Comparison of ENCODE assay signal across 10 cellular contexts in genomic region chr1:7948950-7949349, GRCh38. TPM values are rescaled to one million over a fixed set of nuclear protein-coding genes. Genes with fewer than 3 reads are reported as not detected.
DNase-seq lines count a peak whose midpoint lies in the region; ATAC-seq, FAIRE-seq and TF ChIP-seq lines count a peak whose summit lies in the region.
"Had no signal": no experiment of that assay in that cellular context is flagged by ENCODE, and none has a peak within 500 bp of the region (broad histone marks: within the 10 kb centered on the region; RNA-seq: fewer than 3 reads in every experiment).

No MANE protein-coding gene starts in this region.

- H4K20me1 ChIP-seq in GM23248 (ENCODE audit: insufficient read depth), result no peaks in the 10 kb centered on the region

- no peak overlapping the region for H3K9ac ChIP-seq in GM23248

- peak overlapping the region; percentile 10 for H3K4me3 Mint-ChIP-seq in activated T-cell treated with anti-CD3 and anti-CD28 coated beads, Interleukin-2, amount 50 U/mL, for 24 hours
- no peak overlapping the region for H3K4me3 Mint-ChIP-seq in WTC11

- H3K4me1 ChIP-seq in A549 (no peaks in the 10 kb centered on the region), GM23248 (ENCODE audit: insufficient read depth) (peaks cover 11% of the 10 kb centered on the region), thyroid gland (peaks cover 0 to 4% of the 10 kb centered on the region in 2 donors)

- DNase-seq in A549 (ENCODE audit: low read depth in 1 of 2, low spot score in 1 of 2) (no peak), GM23248 (peak; percentile 91), fibroblast of gingiva (ENCODE audit: low read depth) (peak; percentile 35), WTC11 (ENCODE audit: low spot score) (no peak), thyroid gland (no peak), middle frontal gyrus (ENCODE audit: extremely low spot score, low spot score) (no peak)
- DNase-seq in activated T-cell treated with anti-CD3 and anti-CD28 coated beads, Interleukin-2, amount 50 U/mL, for 24 hours, result peak; percentile 55
- DNase-seq: NCI-H510A had no signal

- no peaks in the 10 kb centered on the region for H3K9me3 Mint-ChIP-seq in activated T-cell treated with anti-CD3 and anti-CD28 coated beads, Interleukin-2, amount 50 U/mL, for 24 hours
- peaks cover 13% of the 10 kb centered on the region for H3K9me3 Mint-ChIP-seq in WTC11

- in situ Hi-C loops in GM23248 (cut with MboI), result no loop called here

- TF ChIP-seq CTCF in A549 (IDR thresholded peaks at IDR 0.05) (no peak), WTC11 (IDR thresholded peaks at IDR 0.05) (no peak), thyroid gland (IDR thresholded peaks at IDR 0.05) (no peak)

- TF ChIP-seq RAD21 in A549 (conservative IDR thresholded peaks at IDR 0.05 in 1 of 2, IDR thresholded peaks at IDR 0.05 in 1 of 2), result no peak

- no peak overlapping the region for H3K4me3 ChIP-seq in A549
- H3K4me3 ChIP-seq in GM23248, result no peak overlapping the region
- no peak overlapping the region for H3K4me3 ChIP-seq in thyroid gland (replicated peaks in 1 of 3)

- peaks cover 6% of the 10 kb centered on the region for H3K36me3 Mint-ChIP-seq in activated T-cell treated with anti-CD3 and anti-CD28 coated beads, Interleukin-2, amount 50 U/mL, for 24 hours (ENCODE audit: low read depth)
- peaks cover 10% of the 10 kb centered on the region for H3K36me3 Mint-ChIP-seq in WTC11

- TF ChIP-seq POLR2A in A549 (IDR thresholded peaks at IDR 0.05; ENCODE audit: low read length) (no peak), thyroid gland (IDR thresholded peaks at IDR 0.05) (no peak)

- CTCF ChIA-PET in A549 (lab: Yijun Ruan, JAX) (interaction anchor here (0.9 to 1.3 kb wide), 2 partner anchors 26 to 158 kb away, joined by 3 to 4 read pairs; no protein-coding TSS in a partner anchor), WTC11 (lab: Charles Lee) (interaction anchor here (0.6 to 1.2 kb wide), 2 partner anchors 197 to 461 kb away, joined by 3 to 4 read pairs; no protein-coding TSS in a partner anchor)

- no peak; a peak in 1 of 6 replicates for ATAC-seq in A549
- no peak for ATAC-seq in HG03039 (IDR thresholded peaks at IDR 0.05; ENCODE audit: unreplicated experiment)
- ATAC-seq in WTC11, result no peak

- intact Hi-C loops in thyroid gland (cut with DNase I), result no loop called here

- H3K27ac ChIP-seq in A549 (no peak overlapping the region), GM23248 (0 out of 2 replicates have a peak overlapping the region, but pooled peaks have one; percentile 11), thyroid gland (no peak overlapping the region)

- H3K27ac Mint-ChIP-seq in activated T-cell treated with anti-CD3 and anti-CD28 coated beads, Interleukin-2, amount 50 U/mL, for 24 hours, result peak overlapping the region; percentile 94
- no peak overlapping the region for H3K27ac Mint-ChIP-seq in WTC11

- H3K4me2 ChIP-seq in A549, result no peak overlapping the region
- peak overlapping the region; percentile 35 for H3K4me2 ChIP-seq in GM23248 (ENCODE audit: unreplicated experiment)

- no peak for TF ChIP-seq EP300 in A549 (IDR thresholded peaks at IDR 0.05)

- no peak for FAIRE-seq in A549 (lab: Jason Lieb, UNC)
- FAIRE-seq: frontal cortex had no signal

- no peak overlapping the region for H2AFZ ChIP-seq in GM23248

- peaks cover 50% of the 10 kb centered on the region for H3K4me1 Mint-ChIP-seq in activated T-cell treated with anti-CD3 and anti-CD28 coated beads, Interleukin-2, amount 50 U/mL, for 24 hours (ENCODE audit: low read depth)
- no peaks in the 10 kb centered on the region; the same call in 1 of the 2 replicates for H3K4me1 Mint-ChIP-seq in WTC11

- WGBS in A549 (ENCODE audit: missing lambda C conversion rate), result 25% methylated on average over 4 of the region's 5 CpGs
- WGBS in GM23248 (ENCODE audit: low coverage in 1 of 2, low lambda C conversion rate in 2 of 2, missing lambda C conversion rate in 2 of 2), 2 experiments, result 2 to 3% methylated on average over 5 of the region's 5 CpGs
- 73 to 76% methylated on average over 5 of the region's 5 CpGs for WGBS in thyroid gland, 2 donors

- peaks cover 17% of the 10 kb centered on the region for H3F3A ChIP-seq in GM23248 (ENCODE audit: insufficient read depth)

- H3K79me2 ChIP-seq in GM23248 (ENCODE audit: insufficient read depth), result no peaks in the 10 kb centered on the region

- H3K36me3 ChIP-seq in GM23248 (ENCODE audit: low read depth) (no peaks in the 10 kb centered on the region), thyroid gland (no peaks in the 10 kb centered on the region)

- no peaks in the 10 kb centered on the region for H3K27me3 Mint-ChIP-seq in activated T-cell treated with anti-CD3 and anti-CD28 coated beads, Interleukin-2, amount 50 U/mL, for 24 hours
- peaks cover 8% of the 10 kb centered on the region for H3K27me3 Mint-ChIP-seq in WTC11 (ENCODE audit: low read depth)

- POLR2A ChIA-PET in A549 (lab: Yijun Ruan, JAX), result interaction anchor here (0.9 kb wide), 1 partner anchor 12 kb away, joined by 5 read pairs; the partner anchor contains the start of gene PARK7
- POLR2A ChIA-PET in WTC11 (lab: Charles Lee), result no interaction called here

- H3K27me3 ChIP-seq in GM23248 (replicated peaks; ENCODE audit: insufficient read depth) (no peaks in the 10 kb centered on the region), thyroid gland (no peaks in the 10 kb centered on the region)

- no peaks in the 10 kb centered on the region for H3K9me2 ChIP-seq in GM23248 (ENCODE audit: insufficient read depth)

- H3K9me3 ChIP-seq in A549 (no peaks in the 10 kb centered on the region), GM23248 (ENCODE audit: low read depth) (no peaks in the 10 kb centered on the region), thyroid gland (no peaks in the 10 kb centered on the region)

TF ChIP-seq in A549, 52 proteins besides CTCF, POLR2A, EP300 and RAD21:
- TF ChIP-seq MAFK (IDR thresholded peaks at IDR 0.05; ENCODE audit: partially characterized antibody) (peak; percentile 58), JUN (IDR thresholded peaks at IDR 0.05) (no peak), HMGXB4 (CRISPR knock-in tag; IDR thresholded peaks at IDR 0.05; ENCODE audit: borderline replicate concordance) (no peak), ESRRA (IDR thresholded peaks at IDR 0.05; ENCODE audit: borderline replicate concordance, low read length) (no peak)

TF ChIP-seq in WTC11, 78 proteins besides CTCF, POLR2A, EP300 and RAD21 (continues in another document):
- no peak for TF ChIP-seq ZMAT4 (CRISPR knock-in tag; IDR thresholded peaks at IDR 0.05)
- no peak for TF ChIP-seq ESRRA (CRISPR knock-in tag; IDR thresholded peaks at IDR 0.05; ENCODE audit: borderline replicate concordance)
- no peak for TF ChIP-seq JAZF1 (CRISPR knock-in tag; IDR thresholded peaks at IDR 0.05)
- no peak for TF ChIP-seq NFE2L1 (CRISPR knock-in tag; IDR thresholded peaks at IDR 0.05)
- TF ChIP-seq USF1 (CRISPR knock-in tag; IDR thresholded peaks at IDR 0.05), result no peak
- TF ChIP-seq SP1 (CRISPR knock-in tag; conservative IDR thresholded peaks at IDR 0.05), result no peak
- no peak for TF ChIP-seq KAT7 (CRISPR knock-in tag; IDR thresholded peaks at IDR 0.05; ENCODE audit: borderline replicate concordance)
- no peak for TF ChIP-seq ATF3 (CRISPR knock-in tag; conservative IDR thresholded peaks at IDR 0.05)
- TF ChIP-seq ATF1 (CRISPR knock-in tag; IDR thresholded peaks at IDR 0.05), result no peak
- no peak for TF ChIP-seq TEAD1 (CRISPR knock-in tag; IDR thresholded peaks at IDR 0.05)
- TF ChIP-seq CREB1 (CRISPR knock-in tag; IDR thresholded peaks at IDR 0.05), result no peak

RNA-seq across cellular contexts. Expression of gene TNFRSF9, which starts 8.3 kb away (rescaled TPM):
- 3.2 and 3.4 TPM in 2 replicates for polyA plus RNA-seq in A549 (2011; rRNA removed)
- 0.87 and 1.0 TPM in 2 replicates for polyA plus RNA-seq in A549 (2012; cell fraction: cytosol; rRNA removed)
- 0.83 and 1.5 TPM in 2 replicates for polyA plus RNA-seq in A549 (2012; cell fraction: nucleus; rRNA removed)
- polyA plus RNA-seq in A549 (2017; fragmentation: RNase III; extraction: RNeasy Plus Mini Kit Qiagen cat#74134 plus additional on column Dnase treatment), result 0.75 to 1.8 TPM (median 1.0 TPM) in 3 replicates
- 1.9 and 4.2 TPM in 2 replicates for polyA minus RNA-seq in A549 (2011; rRNA and poly(A)+ RNA removed)
- total RNA-seq in GM23248 (2014; rRNA removed; shearing (Covaris generic)), result 0.13 TPM in 1 of 2 replicates, not detected in the other
- polyA plus RNA-seq in GM23248 (2016; fragmentation: Nextera tagmentation; extraction: Ambion mirVana), result not detected in 2 replicates
- 0.11 to 0.14 TPM in 2 of 3 replicates, not detected in the other for total RNA-seq in WTC11 (2021)
- under 1 TPM in 1 of 4 donors, not detected in 3; 0.10 TPM for total RNA-seq in thyroid gland
- total RNA-seq: frontal cortex had no signal

RNA-seq across cellular contexts. Expression of gene PARK7, which starts 12.6 kb away (rescaled TPM):
- polyA plus RNA-seq in A549 (2011; rRNA removed) (317 and 446 TPM in 2 replicates), A549 (2017; fragmentation: RNase III; extraction: RNeasy Plus Mini Kit Qiagen cat#74134 plus additional on column Dnase treatment) (364 to 374 TPM (median 372 TPM) in 3 replicates), GM23248 (2016; fragmentation: Nextera tagmentation; extraction: Ambion mirVana) (514 and 522 TPM in 2 replicates)
- 250 and 287 TPM in 2 replicates for polyA plus RNA-seq in A549 (2012; cell fraction: cytosol; rRNA removed)
- 60.2 and 107 TPM in 2 replicates for polyA plus RNA-seq in A549 (2012; cell fraction: nucleus; rRNA removed)
- polyA minus RNA-seq in A549 (2011; rRNA and poly(A)+ RNA removed), result 68.9 and 96.2 TPM in 2 replicates
- 191 and 198 TPM in 2 replicates for total RNA-seq in GM23248 (2014; rRNA removed; shearing (Covaris generic))
- total RNA-seq in WTC11 (2021) (337 to 343 TPM (median 340 TPM) in 3 replicates), thyroid gland (100 to 1,000 TPM; 222 to 327 (median 257) TPM)

Comparison
In these comparisons a context has a peak if more than half of its experiments do, and no peak if none do; other contexts are left out.
1. DNase-seq: peak in GM23248 (single experiment), activated T-cell treated with anti-CD3 and anti-CD28 coated beads, Interleukin-2, amount 50 U/mL, for 24 hours (single experiment) and fibroblast of gingiva (single experiment); none in A549 (0 of 2), WTC11 (single experiment), thyroid gland (0 of 2) and middle frontal gyrus (single experiment).